In the genomic region with DNA sequence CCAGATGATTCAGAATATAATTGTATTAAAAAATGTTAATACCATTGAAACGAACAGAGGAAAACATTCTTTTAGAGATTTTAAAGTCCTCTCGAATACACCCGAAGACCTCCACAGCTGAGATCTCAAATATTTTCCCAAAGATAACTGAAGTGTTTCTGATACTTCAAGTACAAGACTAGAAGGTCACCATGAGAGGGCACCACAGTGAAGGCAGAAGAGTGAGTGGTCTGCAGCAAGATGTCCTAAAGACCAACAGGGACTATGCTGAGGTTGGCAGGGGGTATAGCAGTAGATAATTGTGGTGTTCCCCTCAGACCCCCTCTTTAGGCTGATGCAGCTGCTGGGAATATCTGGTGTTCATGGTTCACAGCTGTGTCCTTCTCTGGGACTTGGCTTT, we compare ENCODE assay signal across 15 cellular contexts.
DNase-seq lines count a peak whose midpoint lies in the region; ATAC-seq and TF ChIP-seq lines count a peak whose summit lies in the region.
"Had no signal": no experiment of that assay in that cellular context is flagged by ENCODE, and none has a peak within 500 bp of the region (broad histone marks: within the 10 kb centered on the region; RNA-seq: fewer than 3 reads in every experiment).

No MANE protein-coding gene starts in this region.

- DNase-seq in IMR-90, result no peak
- DNase-seq in myocyte (ENCODE audit: low read depth), result peak; percentile 21
- no peak for DNase-seq in NCI-H128 (lab: John Stamatoyannopoulos, UW; ENCODE audit: unreplicated experiment)
- DNase-seq in AG08395 (ENCODE audit: low spot score), result no peak
- no peak for DNase-seq in NCI-H1417 treated with DMSO at 0.1 percent for 48 hours (lab: John Stamatoyannopoulos, UW)
- DNase-seq: activated naive CD4-positive, alpha-beta T cell; caudate nucleus; COR-L47; NCI-H187 treated with DMSO at 0.1 percent for 48 hours; NCI-H774; Right ventricle myocardium superior had no signal

- no peak overlapping the region for H3K4me3 ChIP-seq in DOHH2 (ENCODE audit: low read length)
- H3K4me3 ChIP-seq in IMR-90 (ENCODE audit: insufficient read depth, low read depth, low read length), result no peak overlapping the region

- in situ Hi-C loops in IMR-90 (cut with MboI; ENCODE audit: low sequenced_read_pairs), result no loop called here

- H2BK120ac ChIP-seq in IMR-90 (ENCODE audit: low read depth, low read length), result no peak overlapping the region

- H3F3A ChIP-seq in DOHH2 (ENCODE audit: control insufficient read depth, insufficient read depth), result no peaks in the 10 kb centered on the region

- no peaks in the 10 kb centered on the region for H3K79me2 ChIP-seq in DOHH2 (ENCODE audit: control insufficient read depth, low read length)

- POLR2A ChIA-PET in IMR-90 (lab: Charles Lee; ENCODE audit: unreplicated experiment), result no interaction called here

- TF ChIP-seq POLR2A in IMR-90 (IDR thresholded peaks at IDR 0.05; ENCODE audit: low read depth, low read length), result no peak

- CTCF ChIA-PET in IMR-90 (lab: Yijun Ruan, JAX), result no interaction called here

- no peaks in the 10 kb centered on the region for H3K27me3 ChIP-seq in DOHH2 (ENCODE audit: control insufficient read depth, low read length)
- peaks cover 3% of the 10 kb centered on the region for H3K27me3 ChIP-seq in IMR-90 (ENCODE audit: control insufficient read depth, insufficient read depth, low read length)

- H2AFZ ChIP-seq in IMR-90 (replicated peaks; ENCODE audit: low read length, poor library complexity), result no peak overlapping the region

- peak; percentile 24; the same call in 1 of the 2 replicates for TF ChIP-seq RAD21 in IMR-90 (IDR thresholded peaks at IDR 0.05; ENCODE audit: low read length)

- H3K4me2 ChIP-seq in DOHH2 (ENCODE audit: low read length), result no peak overlapping the region
- no peak overlapping the region for H3K4me2 ChIP-seq in IMR-90 (ENCODE audit: low read depth, low read length)

- intact Hi-C loops in IMR-90 (cut with micrococcal nuclease), result no loop called here

- no peak overlapping the region for H4K8ac ChIP-seq in IMR-90 (ENCODE audit: low read depth in 2 of 2, low read length in 2 of 2)

- no peak overlapping the region for H3K4ac ChIP-seq in IMR-90 (ENCODE audit: low read depth, low read length)

- dilution Hi-C loops in IMR-90 (cut with HindIII; ENCODE audit: low sequenced_read_pairs, unreplicated experiment), result no loop called here

- H3K56ac ChIP-seq in IMR-90 (ENCODE audit: extremely low read depth, insufficient read depth, low read length), result no peak overlapping the region

- no peaks in the 10 kb centered on the region for H3K9me2 ChIP-seq in DOHH2 (replicated peaks; ENCODE audit: control insufficient read depth, low read length)

- no peaks in the 10 kb centered on the region for H3K9me1 ChIP-seq in IMR-90 (ENCODE audit: insufficient read depth, low read length)

- H3K18ac ChIP-seq in IMR-90 (ENCODE audit: low read depth, low read length), result no peak overlapping the region

- no TSS peak for BruUV-seq in IMR-90 (replicated peaks; lab: Mats Ljungman, UMichigan)

- no peak overlapping the region for H4K91ac ChIP-seq in IMR-90 (ENCODE audit: insufficient read depth, low read depth, low read length)

- WGBS in IMR-90 (ENCODE audit: extremely low coverage in 2 of 2, insufficient read length in 1 of 2), 2 experiments, result no CpG with 5 or more reads among the region's 3 CpGs

- TF ChIP-seq CTCF in DOHH2 (IDR thresholded peaks at IDR 0.05; ENCODE audit: low read depth, low read length, poor library complexity, severe bottlenecking) (peak; percentile 71), IMR-90 (conservative IDR thresholded peaks at IDR 0.05; ENCODE audit: low read depth, low read length) (0 out of 2 replicates have a peak, but pooled peaks have one; percentile 3), VCaP (conservative IDR thresholded peaks at IDR 0.05) (0 out of 2 replicates have a peak, but pooled peaks have one; percentile 10)

- no peaks in the 10 kb centered on the region for H3K79me1 ChIP-seq in IMR-90 (ENCODE audit: low read depth in 1 of 2, low read length in 2 of 2)

- H2BK20ac ChIP-seq in IMR-90 (ENCODE audit: low read depth, low read length), result no peak overlapping the region

- H2AK5ac ChIP-seq in IMR-90 (ENCODE audit: low read depth, low read length), result no peak overlapping the region

- H4K20me1 ChIP-seq in DOHH2 (ENCODE audit: control insufficient read depth, insufficient read depth, low read depth, low read length) (no peaks in the 10 kb centered on the region), IMR-90 (ENCODE audit: insufficient read depth, low read length) (no peaks in the 10 kb centered on the region)

- H2BK5ac ChIP-seq in IMR-90 (ENCODE audit: low read depth, low read length, poor library complexity, severe bottlenecking), result no peak overlapping the region

- H2AK9ac ChIP-seq in IMR-90 (replicated peaks; ENCODE audit: low read depth, low read length, poor library complexity), result no peak overlapping the region

- H3K36me3 ChIP-seq in DOHH2 (ENCODE audit: control insufficient read depth, low read length), result no peaks in the 10 kb centered on the region
- H3K36me3 ChIP-seq in IMR-90 (ENCODE audit: control insufficient read depth, insufficient read depth, low read length), result no peaks in the 10 kb centered on the region

- H3K4me1 ChIP-seq in DOHH2 (ENCODE audit: control insufficient read depth, low read length) (peaks cover 9% of the 10 kb centered on the region), IMR-90 (ENCODE audit: control insufficient read depth, insufficient read depth, low read length) (no peaks in the 10 kb centered on the region)

- no peak overlapping the region for H3K27ac ChIP-seq in DOHH2 (ENCODE audit: low read depth, low read length)
- no peak overlapping the region for H3K27ac ChIP-seq in IMR-90 (ENCODE audit: insufficient read depth, low read length)
- no peak overlapping the region for H3K27ac ChIP-seq in VCaP

- no peak overlapping the region for H4K5ac ChIP-seq in IMR-90 (ENCODE audit: low read depth, low read length)

- H3K23ac ChIP-seq in IMR-90 (ENCODE audit: low read depth, low read length), result no peak overlapping the region

- H3K9ac ChIP-seq in IMR-90 (ENCODE audit: low read depth, low read length), result no peak overlapping the region

- ATAC-seq in IMR-90 (ENCODE audit: low read depth) (no peak), GM21717 (IDR thresholded peaks at IDR 0.05; ENCODE audit: unreplicated experiment) (no peak)
- ATAC-seq: natural killer cell treated with Interleukin-12 subunit alpha and Interleukin-12 subunit beta and Interleukin-15 and Interleukin-18, amount 100 ng/mL, for 72 hours had no signal

- no peak overlapping the region for H3K14ac ChIP-seq in IMR-90 (replicated peaks; ENCODE audit: low read depth, low read length)

- H3K9me3 ChIP-seq in DOHH2 (ENCODE audit: control insufficient read depth, insufficient read depth, low read length) (no peaks in the 10 kb centered on the region), IMR-90 (ENCODE audit: control insufficient read depth, insufficient read depth, low read length) (no peaks in the 10 kb centered on the region)

- no peak overlapping the region for H2BK15ac ChIP-seq in IMR-90 (ENCODE audit: low read depth, low read length)

TF ChIP-seq in IMR-90, 13 proteins besides CTCF, POLR2A, EP300 and RAD21:
- no peak for TF ChIP-seq CEBPB (IDR thresholded peaks at IDR 0.05; ENCODE audit: low read depth, low read length)
- no peak for TF ChIP-seq MAFK (IDR thresholded peaks at IDR 0.05; ENCODE audit: low read depth, low read length)
- no peak for TF ChIP-seq NFE2L2 (IDR thresholded peaks at IDR 0.05; ENCODE audit: low read depth, low read length)
- no peak for TF ChIP-seq MXI1 (IDR thresholded peaks at IDR 0.05; ENCODE audit: borderline replicate concordance, low read depth, low read length)
- no peak for TF ChIP-seq SMC3 (IDR thresholded peaks at IDR 0.05; ENCODE audit: low read depth, low read length)
- no peak for TF ChIP-seq RCOR1 (IDR thresholded peaks at IDR 0.05; ENCODE audit: insufficient replicate concordance, low read length)
- no peak for TF ChIP-seq FOS (IDR thresholded peaks at IDR 0.05; ENCODE audit: low read depth, low read length)
- TF ChIP-seq, protein P1, sequence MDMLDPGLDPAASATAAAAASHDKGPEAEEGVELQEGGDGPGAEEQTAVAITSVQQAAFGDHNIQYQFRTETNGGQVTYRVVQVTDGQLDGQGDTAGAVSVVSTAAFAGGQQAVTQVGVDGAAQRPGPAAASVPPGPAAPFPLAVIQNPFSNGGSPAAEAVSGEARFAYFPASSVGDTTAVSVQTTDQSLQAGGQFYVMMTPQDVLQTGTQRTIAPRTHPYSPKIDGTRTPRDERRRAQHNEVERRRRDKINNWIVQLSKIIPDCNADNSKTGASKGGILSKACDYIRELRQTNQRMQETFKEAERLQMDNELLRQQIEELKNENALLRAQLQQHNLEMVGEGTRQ (IDR thresholded peaks at IDR 0.05; ENCODE audit: low read depth, low read length), result no peak
- TF ChIP-seq BHLHE40 (IDR thresholded peaks at IDR 0.05; ENCODE audit: low read depth, low read length), result no peak
- TF ChIP-seq RFX5 (IDR thresholded peaks at IDR 0.05; ENCODE audit: low read depth, low read length), result no peak
- no peak for TF ChIP-seq CHD1 (IDR thresholded peaks at IDR 0.05; ENCODE audit: low read depth, low read length)
- TF ChIP-seq MAZ (IDR thresholded peaks at IDR 0.05; ENCODE audit: borderline replicate concordance, low read depth, low read length), result no peak
- TF ChIP-seq ELK1 (IDR thresholded peaks at IDR 0.05; ENCODE audit: borderline replicate concordance, low read depth, low read length), result no peak

Comparison
In these comparisons a context has a peak if more than half of its experiments do, and no peak if none do; other contexts are left out.
1. CTCF ChIP-seq: peak in every context shown above with its lines; median percentile 71 in DOHH2; 10 in VCaP; 3 in IMR-90.